1 cellular context compared by ENCODE assay signal in the genomic region with DNA sequence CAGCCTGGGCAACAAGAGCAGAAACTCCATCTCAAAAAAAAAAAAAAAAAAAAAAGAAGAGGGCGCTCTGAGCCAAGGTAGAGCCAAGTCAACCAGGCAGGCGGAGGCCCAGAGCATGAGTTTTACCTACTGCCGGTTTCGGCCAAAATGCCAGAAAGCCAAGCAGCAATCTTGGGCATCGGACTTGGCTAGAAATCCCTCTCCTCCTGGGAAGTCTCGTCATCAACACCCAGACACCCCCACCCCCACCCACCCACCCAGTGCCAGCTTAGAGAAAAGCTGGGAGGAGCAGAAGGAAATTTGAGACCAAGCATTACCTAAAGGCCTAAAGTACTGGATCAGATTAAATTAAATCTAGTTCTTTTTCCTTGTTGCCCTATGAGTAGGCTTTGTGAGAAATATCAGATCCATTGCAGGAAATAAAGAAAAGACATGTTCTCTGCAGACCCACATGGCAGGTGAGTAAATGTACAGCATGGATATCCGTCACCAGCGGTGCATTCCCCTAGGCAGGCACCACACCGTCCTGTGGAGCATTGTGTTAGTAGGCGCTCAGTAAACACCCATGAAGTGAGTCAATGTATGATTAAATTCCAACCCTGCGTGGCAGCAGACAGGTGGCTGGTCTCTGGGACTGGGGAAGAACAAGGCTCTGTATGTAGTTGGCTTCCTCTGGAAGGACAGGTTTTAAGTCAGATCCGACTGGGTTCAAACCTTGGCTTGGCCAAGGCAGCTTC.
TF ChIP-seq lines count a peak whose summit lies in the region.

No MANE protein-coding gene starts in this region.

TF ChIP-seq in H1, 55 proteins besides CTCF, POLR2A, EP300 and RAD21:
- no peak for TF ChIP-seq HDAC2 (IDR thresholded peaks at IDR 0.05; ENCODE audit: borderline replicate concordance in 1 of 2, low read depth in 2 of 2, low read length in 2 of 2)
- no peak for TF ChIP-seq SIN3A (conservative IDR thresholded peaks at IDR 0.05 in 1 of 2, IDR thresholded peaks at IDR 0.05 in 1 of 2; ENCODE audit: low read depth in 1 of 2, low read length in 2 of 2)
- TF ChIP-seq, protein P1, sequence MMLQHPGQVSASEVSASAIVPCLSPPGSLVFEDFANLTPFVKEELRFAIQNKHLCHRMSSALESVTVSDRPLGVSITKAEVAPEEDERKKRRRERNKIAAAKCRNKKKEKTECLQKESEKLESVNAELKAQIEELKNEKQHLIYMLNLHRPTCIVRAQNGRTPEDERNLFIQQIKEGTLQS (IDR thresholded peaks at IDR 0.05; ENCODE audit: insufficient read depth, low read depth, low read length): no peak
- no peak for TF ChIP-seq BCL11A (IDR thresholded peaks at IDR 0.05; ENCODE audit: low read depth in 2 of 2, low read length in 2 of 2)
- TF ChIP-seq KDM5A (IDR thresholded peaks at IDR 0.05; ENCODE audit: low read length): no peak
- no peak for TF ChIP-seq EGR1 (IDR thresholded peaks at IDR 0.05; ENCODE audit: borderline replicate concordance, low read depth, low read length)
TF ChIP-seq in H1: peak in this region for 0.
